ENCODE assay signal across 1 cellular context in genomic region chr1:21659099-21659923, GRCh38.
TF ChIP-seq lines count a peak whose summit lies in the region.

No MANE protein-coding gene starts in this region.

TF ChIP-seq in GM12878, 131 proteins besides CTCF, POLR2A, EP300 and RAD21 (continued from another document and continues in another):
- peak; percentile 74; the same call in 1 of the 2 replicates for TF ChIP-seq LARP7 (IDR thresholded peaks at IDR 0.05)
- TF ChIP-seq KDM1A (IDR thresholded peaks at IDR 0.05; ENCODE audit: borderline replicate concordance) = no peak
- TF ChIP-seq ZNF622 (IDR thresholded peaks at IDR 0.05) = no peak
- TF ChIP-seq FOS (IDR thresholded peaks at IDR 0.05; ENCODE audit: borderline replicate concordance, extremely low read depth, insufficient read length) = no peak
- TF ChIP-seq BACH1 (IDR thresholded peaks at IDR 0.05; ENCODE audit: borderline replicate concordance) = peak; percentile 32; the same call in 1 of the 2 replicates
- TF ChIP-seq PAX5 (IDR thresholded peaks at IDR 0.05; ENCODE audit: borderline replicate concordance, low read depth, low read length) = no peak
- TF ChIP-seq, protein P1, sequence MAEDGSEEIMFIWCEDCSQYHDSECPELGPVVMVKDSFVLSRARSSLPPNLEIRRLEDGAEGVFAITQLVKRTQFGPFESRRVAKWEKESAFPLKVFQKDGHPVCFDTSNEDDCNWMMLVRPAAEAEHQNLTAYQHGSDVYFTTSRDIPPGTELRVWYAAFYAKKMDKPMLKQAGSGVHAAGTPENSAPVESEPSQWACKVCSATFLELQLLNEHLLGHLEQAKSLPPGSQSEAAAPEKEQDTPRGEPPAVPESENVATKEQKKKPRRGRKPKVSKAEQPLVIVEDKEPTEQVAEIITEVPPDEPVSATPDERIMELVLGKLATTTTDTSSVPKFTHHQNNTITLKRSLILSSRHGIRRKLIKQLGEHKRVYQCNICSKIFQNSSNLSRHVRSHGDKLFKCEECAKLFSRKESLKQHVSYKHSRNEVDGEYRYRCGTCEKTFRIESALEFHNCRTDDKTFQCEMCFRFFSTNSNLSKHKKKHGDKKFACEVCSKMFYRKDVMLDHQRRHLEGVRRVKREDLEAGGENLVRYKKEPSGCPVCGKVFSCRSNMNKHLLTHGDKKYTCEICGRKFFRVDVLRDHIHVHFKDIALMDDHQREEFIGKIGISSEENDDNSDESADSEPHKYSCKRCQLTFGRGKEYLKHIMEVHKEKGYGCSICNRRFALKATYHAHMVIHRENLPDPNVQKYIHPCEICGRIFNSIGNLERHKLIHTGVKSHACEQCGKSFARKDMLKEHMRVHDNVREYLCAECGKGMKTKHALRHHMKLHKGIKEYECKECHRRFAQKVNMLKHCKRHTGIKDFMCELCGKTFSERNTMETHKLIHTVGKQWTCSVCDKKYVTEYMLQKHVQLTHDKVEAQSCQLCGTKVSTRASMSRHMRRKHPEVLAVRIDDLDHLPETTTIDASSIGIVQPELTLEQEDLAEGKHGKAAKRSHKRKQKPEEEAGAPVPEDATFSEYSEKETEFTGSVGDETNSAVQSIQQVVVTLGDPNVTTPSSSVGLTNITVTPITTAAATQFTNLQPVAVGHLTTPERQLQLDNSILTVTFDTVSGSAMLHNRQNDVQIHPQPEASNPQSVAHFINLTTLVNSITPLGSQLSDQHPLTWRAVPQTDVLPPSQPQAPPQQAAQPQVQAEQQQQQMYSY (CRISPR knock-in tag; IDR thresholded peaks at IDR 0.05) = no peak
- TF ChIP-seq, protein P2, sequence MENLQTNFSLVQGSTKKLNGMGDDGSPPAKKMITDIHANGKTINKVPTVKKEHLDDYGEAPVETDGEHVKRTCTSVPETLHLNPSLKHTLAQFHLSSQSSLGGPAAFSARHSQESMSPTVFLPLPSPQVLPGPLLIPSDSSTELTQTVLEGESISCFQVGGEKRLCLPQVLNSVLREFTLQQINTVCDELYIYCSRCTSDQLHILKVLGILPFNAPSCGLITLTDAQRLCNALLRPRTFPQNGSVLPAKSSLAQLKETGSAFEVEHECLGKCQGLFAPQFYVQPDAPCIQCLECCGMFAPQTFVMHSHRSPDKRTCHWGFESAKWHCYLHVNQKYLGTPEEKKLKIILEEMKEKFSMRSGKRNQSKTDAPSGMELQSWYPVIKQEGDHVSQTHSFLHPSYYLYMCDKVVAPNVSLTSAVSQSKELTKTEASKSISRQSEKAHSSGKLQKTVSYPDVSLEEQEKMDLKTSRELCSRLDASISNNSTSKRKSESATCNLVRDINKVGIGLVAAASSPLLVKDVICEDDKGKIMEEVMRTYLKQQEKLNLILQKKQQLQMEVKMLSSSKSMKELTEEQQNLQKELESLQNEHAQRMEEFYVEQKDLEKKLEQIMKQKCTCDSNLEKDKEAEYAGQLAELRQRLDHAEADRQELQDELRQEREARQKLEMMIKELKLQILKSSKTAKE (IDR thresholded peaks at IDR 0.05; ENCODE audit: low read depth, poor library complexity, severe bottlenecking) = no peak
- peak; percentile 47; the same call in 1 of the 2 replicates for TF ChIP-seq SPI1 (IDR thresholded peaks at IDR 0.05; ENCODE audit: borderline replicate concordance, insufficient read depth, low read depth, low read length)
- TF ChIP-seq, protein P3, sequence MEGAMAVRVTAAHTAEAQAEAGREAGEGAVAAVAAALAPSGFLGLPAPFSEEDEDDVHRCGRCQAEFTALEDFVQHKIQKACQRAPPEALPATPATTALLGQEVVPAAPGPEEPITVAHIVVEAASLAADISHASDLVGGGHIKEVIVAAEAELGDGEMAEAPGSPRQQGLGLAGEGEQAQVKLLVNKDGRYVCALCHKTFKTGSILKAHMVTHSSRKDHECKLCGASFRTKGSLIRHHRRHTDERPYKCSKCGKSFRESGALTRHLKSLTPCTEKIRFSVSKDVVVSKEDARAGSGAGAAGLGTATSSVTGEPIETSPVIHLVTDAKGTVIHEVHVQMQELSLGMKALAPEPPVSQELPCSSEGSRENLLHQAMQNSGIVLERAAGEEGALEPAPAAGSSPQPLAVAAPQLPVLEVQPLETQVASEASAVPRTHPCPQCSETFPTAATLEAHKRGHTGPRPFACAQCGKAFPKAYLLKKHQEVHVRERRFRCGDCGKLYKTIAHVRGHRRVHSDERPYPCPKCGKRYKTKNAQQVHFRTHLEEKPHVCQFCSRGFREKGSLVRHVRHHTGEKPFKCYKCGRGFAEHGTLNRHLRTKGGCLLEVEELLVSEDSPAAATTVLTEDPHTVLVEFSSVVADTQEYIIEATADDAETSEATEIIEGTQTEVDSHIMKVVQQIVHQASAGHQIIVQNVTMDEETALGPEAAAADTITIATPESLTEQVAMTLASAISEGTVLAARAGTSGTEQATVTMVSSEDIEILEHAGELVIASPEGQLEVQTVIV (IDR thresholded peaks at IDR 0.05; ENCODE audit: borderline replicate concordance, partially characterized antibody) = no peak
- TF ChIP-seq PML (IDR thresholded peaks at IDR 0.05; ENCODE audit: low read length) = no peak
- TF ChIP-seq ZBTB33 (IDR thresholded peaks at IDR 0.05) = no peak
- TF ChIP-seq CHD1 (IDR thresholded peaks at IDR 0.05; ENCODE audit: low read depth, low read length) = no peak
- TF ChIP-seq EED (IDR thresholded peaks at IDR 0.05; ENCODE audit: low read depth) = no peak
- 0 out of 2 replicates have a peak, but pooled peaks have one; percentile 27 for TF ChIP-seq ZNF217 (IDR thresholded peaks at IDR 0.05)
- no peak for TF ChIP-seq TAF1 (IDR thresholded peaks at IDR 0.05; ENCODE audit: borderline replicate concordance, low read depth, low read length)
- TF ChIP-seq MYC (IDR thresholded peaks at IDR 0.05; ENCODE audit: insufficient read depth, insufficient read length, insufficient replicate concordance, low read length, severe bottlenecking) = no peak
- TF ChIP-seq BHLHE40 (IDR thresholded peaks at IDR 0.05; ENCODE audit: borderline replicate concordance in 1 of 2, low read depth in 2 of 2, low read length in 1 of 2) = peak; percentile 53 to 88; a peak in 3 of 4 replicates
- TF ChIP-seq PAX8 (IDR thresholded peaks at IDR 0.05) = no peak
- no peak for TF ChIP-seq SMAD1 (IDR thresholded peaks at IDR 0.05; ENCODE audit: low read depth, partially characterized antibody)
- no peak for TF ChIP-seq RELA (IDR thresholded peaks at IDR 0.05; ENCODE audit: borderline replicate concordance, partially characterized antibody)
- TF ChIP-seq ASH2L (IDR thresholded peaks at IDR 0.05; ENCODE audit: borderline replicate concordance, low read depth) = no peak
- TF ChIP-seq SUPT20H (IDR thresholded peaks at IDR 0.05; ENCODE audit: borderline replicate concordance, control insufficient read depth, low read depth, low read length) = no peak
- no peak for TF ChIP-seq POLR2AphosphoS5 (IDR thresholded peaks at IDR 0.05; ENCODE audit: low read length)
- no peak for TF ChIP-seq JUNB (IDR thresholded peaks at IDR 0.05)
- TF ChIP-seq ZSCAN29 (IDR thresholded peaks at IDR 0.05) = no peak
- no peak for TF ChIP-seq MTA2 (IDR thresholded peaks at IDR 0.05; ENCODE audit: low read depth)
- peak in 1 of 2 experiments; percentile 16; a peak in 1 of 4 replicates for TF ChIP-seq IKZF2 (IDR thresholded peaks at IDR 0.05)
- TF ChIP-seq WRNIP1 (IDR thresholded peaks at IDR 0.05; ENCODE audit: borderline replicate concordance, low read depth, low read length) = no peak
- TF ChIP-seq, protein P4, sequence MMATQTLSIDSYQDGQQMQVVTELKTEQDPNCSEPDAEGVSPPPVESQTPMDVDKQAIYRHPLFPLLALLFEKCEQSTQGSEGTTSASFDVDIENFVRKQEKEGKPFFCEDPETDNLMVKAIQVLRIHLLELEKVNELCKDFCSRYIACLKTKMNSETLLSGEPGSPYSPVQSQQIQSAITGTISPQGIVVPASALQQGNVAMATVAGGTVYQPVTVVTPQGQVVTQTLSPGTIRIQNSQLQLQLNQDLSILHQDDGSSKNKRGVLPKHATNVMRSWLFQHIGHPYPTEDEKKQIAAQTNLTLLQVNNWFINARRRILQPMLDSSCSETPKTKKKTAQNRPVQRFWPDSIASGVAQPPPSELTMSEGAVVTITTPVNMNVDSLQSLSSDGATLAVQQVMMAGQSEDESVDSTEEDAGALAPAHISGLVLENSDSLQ (IDR thresholded peaks at IDR 0.05) = no peak
- TF ChIP-seq, protein P5, sequence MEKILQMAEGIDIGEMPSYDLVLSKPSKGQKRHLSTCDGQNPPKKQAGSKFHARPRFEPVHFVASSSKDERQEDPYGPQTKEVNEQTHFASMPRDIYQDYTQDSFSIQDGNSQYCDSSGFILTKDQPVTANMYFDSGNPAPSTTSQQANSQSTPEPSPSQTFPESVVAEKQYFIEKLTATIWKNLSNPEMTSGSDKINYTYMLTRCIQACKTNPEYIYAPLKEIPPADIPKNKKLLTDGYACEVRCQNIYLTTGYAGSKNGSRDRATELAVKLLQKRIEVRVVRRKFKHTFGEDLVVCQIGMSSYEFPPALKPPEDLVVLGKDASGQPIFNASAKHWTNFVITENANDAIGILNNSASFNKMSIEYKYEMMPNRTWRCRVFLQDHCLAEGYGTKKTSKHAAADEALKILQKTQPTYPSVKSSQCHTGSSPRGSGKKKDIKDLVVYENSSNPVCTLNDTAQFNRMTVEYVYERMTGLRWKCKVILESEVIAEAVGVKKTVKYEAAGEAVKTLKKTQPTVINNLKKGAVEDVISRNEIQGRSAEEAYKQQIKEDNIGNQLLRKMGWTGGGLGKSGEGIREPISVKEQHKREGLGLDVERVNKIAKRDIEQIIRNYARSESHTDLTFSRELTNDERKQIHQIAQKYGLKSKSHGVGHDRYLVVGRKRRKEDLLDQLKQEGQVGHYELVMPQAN (conservative IDR thresholded peaks at IDR 0.05) = peak; percentile 79
- TF ChIP-seq IRF5 (IDR thresholded peaks at IDR 0.05; ENCODE audit: borderline replicate concordance) = no peak
- TF ChIP-seq NFIC (IDR thresholded peaks at IDR 0.05; ENCODE audit: low read depth, low read length) = no peak
- TF ChIP-seq ZNF384 (IDR thresholded peaks at IDR 0.05; ENCODE audit: borderline replicate concordance, low read depth, low read length) = no peak
- TF ChIP-seq ZNF274 (IDR thresholded peaks at IDR 0.05; ENCODE audit: insufficient read depth, insufficient read length) = no peak
- TF ChIP-seq NFYA (IDR thresholded peaks at IDR 0.05; ENCODE audit: borderline replicate concordance, low read depth, low read length) = no peak
- TF ChIP-seq, protein P6, sequence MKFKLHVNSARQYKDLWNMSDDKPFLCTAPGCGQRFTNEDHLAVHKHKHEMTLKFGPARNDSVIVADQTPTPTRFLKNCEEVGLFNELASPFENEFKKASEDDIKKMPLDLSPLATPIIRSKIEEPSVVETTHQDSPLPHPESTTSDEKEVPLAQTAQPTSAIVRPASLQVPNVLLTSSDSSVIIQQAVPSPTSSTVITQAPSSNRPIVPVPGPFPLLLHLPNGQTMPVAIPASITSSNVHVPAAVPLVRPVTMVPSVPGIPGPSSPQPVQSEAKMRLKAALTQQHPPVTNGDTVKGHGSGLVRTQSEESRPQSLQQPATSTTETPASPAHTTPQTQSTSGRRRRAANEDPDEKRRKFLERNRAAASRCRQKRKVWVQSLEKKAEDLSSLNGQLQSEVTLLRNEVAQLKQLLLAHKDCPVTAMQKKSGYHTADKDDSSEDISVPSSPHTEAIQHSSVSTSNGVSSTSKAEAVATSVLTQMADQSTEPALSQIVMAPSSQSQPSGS (IDR thresholded peaks at IDR 0.05; ENCODE audit: low read length) = no peak
- no peak for TF ChIP-seq STAT3 (IDR thresholded peaks at IDR 0.05; ENCODE audit: low read depth, low read length)
- no peak for TF ChIP-seq NR2C2 (IDR thresholded peaks at IDR 0.05; ENCODE audit: borderline replicate concordance, control insufficient read depth, insufficient read length, low read depth)
- peak; percentile 33; the same call in 1 of the 2 replicates for TF ChIP-seq CREM (IDR thresholded peaks at IDR 0.05; ENCODE audit: low read depth)
- TF ChIP-seq, protein P7, sequence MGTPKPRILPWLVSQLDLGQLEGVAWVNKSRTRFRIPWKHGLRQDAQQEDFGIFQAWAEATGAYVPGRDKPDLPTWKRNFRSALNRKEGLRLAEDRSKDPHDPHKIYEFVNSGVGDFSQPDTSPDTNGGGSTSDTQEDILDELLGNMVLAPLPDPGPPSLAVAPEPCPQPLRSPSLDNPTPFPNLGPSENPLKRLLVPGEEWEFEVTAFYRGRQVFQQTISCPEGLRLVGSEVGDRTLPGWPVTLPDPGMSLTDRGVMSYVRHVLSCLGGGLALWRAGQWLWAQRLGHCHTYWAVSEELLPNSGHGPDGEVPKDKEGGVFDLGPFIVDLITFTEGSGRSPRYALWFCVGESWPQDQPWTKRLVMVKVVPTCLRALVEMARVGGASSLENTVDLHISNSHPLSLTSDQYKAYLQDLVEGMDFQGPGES (IDR thresholded peaks at IDR 0.05) = no peak
- TF ChIP-seq CEBPB (IDR thresholded peaks at IDR 0.05; ENCODE audit: borderline replicate concordance in 1 of 2, low read depth in 2 of 2, low read length in 2 of 2) = no peak
- TF ChIP-seq NR2F1 (conservative IDR thresholded peaks at IDR 0.05) = no peak
- no peak for TF ChIP-seq BMI1 (IDR thresholded peaks at IDR 0.05; ENCODE audit: borderline replicate concordance)
- no peak for TF ChIP-seq E2F4 (IDR thresholded peaks at IDR 0.05; ENCODE audit: low read depth, low read length)
- TF ChIP-seq ATF7 (IDR thresholded peaks at IDR 0.05; ENCODE audit: low read depth) = no peak
- no peak for TF ChIP-seq POU2F2 (IDR thresholded peaks at IDR 0.05; ENCODE audit: borderline replicate concordance, low read depth, low read length)
